In the genomic region with DNA sequence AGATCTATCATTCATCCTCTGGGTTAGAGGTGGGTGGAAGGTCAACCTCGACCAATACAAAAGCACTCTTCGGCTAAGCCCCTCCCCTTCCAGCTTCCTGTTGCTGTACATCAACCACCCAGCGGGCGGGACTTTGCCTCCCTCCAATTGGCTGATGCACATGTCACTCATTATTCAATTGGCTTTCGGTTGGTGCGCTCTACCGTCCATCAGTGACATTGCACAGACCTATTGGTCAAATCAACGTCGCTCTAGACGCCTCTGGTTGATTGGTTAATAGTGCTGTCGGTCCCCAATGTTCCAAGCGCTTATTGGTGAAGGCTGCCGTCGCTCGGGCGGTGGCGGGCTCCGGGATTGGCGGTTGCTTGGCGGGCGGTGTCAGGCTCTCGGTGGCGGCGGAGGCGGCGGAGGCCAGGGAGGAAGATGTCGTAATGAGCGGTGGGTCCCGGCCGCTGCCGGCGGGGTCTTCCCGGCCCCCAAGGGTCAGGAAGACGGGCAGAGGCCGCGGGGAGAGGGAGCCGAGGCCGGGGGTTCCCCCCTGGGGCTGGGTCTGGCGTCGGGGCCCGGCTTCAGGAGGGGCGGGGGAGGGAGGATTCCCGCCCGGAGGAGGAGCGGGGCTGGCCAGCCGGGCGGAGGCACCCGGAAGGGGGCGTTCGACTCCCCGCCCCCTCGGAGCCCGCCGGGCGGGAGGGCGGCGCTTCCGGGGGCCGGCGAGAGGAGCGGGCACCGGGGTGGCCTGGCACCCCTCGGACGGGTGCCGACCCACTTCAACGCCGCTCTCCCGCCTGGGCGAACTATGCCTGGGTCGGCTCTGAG, we compare ENCODE assay signal across 8 cellular contexts. TPM values are rescaled to one million over a fixed set of nuclear protein-coding genes. Genes with fewer than 3 reads are reported as not detected.
DNase-seq lines count a peak whose midpoint lies in the region; ATAC-seq and TF ChIP-seq lines count a peak whose summit lies in the region.

A gene (plus strand): TSS at position 381 of the 816 bp plus-strand sequence. CDS start 51 bp downstream, at position 432.

- POLR2A ChIA-PET in activated CD4-positive, alpha-beta memory T cell treated with anti-CD3 and anti-CD28 coated beads for 36 hours (lab: Charles Lee), result interaction anchor here (0.8 to 2.0 kb wide), 23 partner anchors 9 to 247 kb away, joined by 3 to 15 read pairs (median 4); a partner anchor contains a TSS

- peak within 1 kb of the TSS; percentile 87 for H3K27ac Mint-ChIP-seq in activated CD4-positive, alpha-beta memory T cell treated with anti-CD3 and anti-CD28 coated beads for 36 hours

- peak within 1 kb of the TSS; percentile 89 to 94 for H3K27ac ChIP-seq in liver (ENCODE audit: low read depth in 1 of 2, low read length in 2 of 2)

- H3K4me3 ChIP-seq in liver (ENCODE audit: low read depth in 1 of 3, low read length in 3 of 3), result peak within 1 kb of the TSS; percentile 78 to 87 (median 86)

- intact Hi-C loops in activated CD4-positive, alpha-beta memory T cell treated with anti-CD3 and anti-CD28 coated beads for 36 hours (cut with micrococcal nuclease), result loop anchor here (1.0 to 5.0 kb wide), 7 partner anchors 45 to 247 kb away; a partner anchor contains a TSS

- peaks cover 8% of the 10 kb centered on the region for H3K36me3 Mint-ChIP-seq in activated CD4-positive, alpha-beta memory T cell treated with anti-CD3 and anti-CD28 coated beads for 36 hours

- peak; percentile 100 for DNase-seq in CD1c-positive myeloid dendritic cell (ENCODE audit: extremely low spot score)
- peak; percentile 100 for DNase-seq in NCI-H82 treated with DMSO at 0.1 percent for 48 hours (lab: John Stamatoyannopoulos, UW; ENCODE audit: unreplicated experiment)
- peak; percentile 100 for DNase-seq in activated CD4-positive, alpha-beta memory T cell treated with anti-CD3 and anti-CD28 coated beads for 36 hours
- peak; percentile 100 for DNase-seq in dermis microvascular lymphatic vessel endothelial cell (ENCODE audit: low read depth in 2 of 2)
- peak; percentile 100 for DNase-seq in stimulated activated CD4-positive, alpha-beta T cell treated with anti-CD3 and anti-CD28 coated beads, Interleukin-4, amount 100 ng/mL, for 24 hours

- WGBS in liver, result under 1% methylated on average over 70 of the region's 70 CpGs

- H3K36me3 ChIP-seq in liver (ENCODE audit: control insufficient read depth in 4 of 4, insufficient read depth in 3 of 4, low read depth in 1 of 4, low read length in 3 of 4), result no peaks in the 10 kb centered on the region

- H3K9ac ChIP-seq in liver (ENCODE audit: low read depth in 1 of 2, low read length in 2 of 2), result peak within 1 kb of the TSS; percentile 90 to 97

- peak; percentile 6 for TF ChIP-seq CTCF in liver (IDR thresholded peaks at IDR 0.05; ENCODE audit: low read depth, low read length, missing input control)

- peaks cover 3 to 24% (median 13%) of the 10 kb centered on the region in 4 donors for H3K4me1 ChIP-seq in liver (ENCODE audit: control insufficient read depth in 4 of 4, insufficient read depth in 4 of 4, low read length in 3 of 4)

- TF ChIP-seq RAD21 in liver (IDR thresholded peaks at IDR 0.05), result no peak

- no peaks in the 10 kb centered on the region for H3K9me3 Mint-ChIP-seq in activated CD4-positive, alpha-beta memory T cell treated with anti-CD3 and anti-CD28 coated beads for 36 hours

- no peaks in the 10 kb centered on the region for H3K27me3 ChIP-seq in liver (ENCODE audit: control insufficient read depth in 4 of 4, insufficient read depth in 4 of 4, low read length in 3 of 4)

- H3K4me1 Mint-ChIP-seq in activated CD4-positive, alpha-beta memory T cell treated with anti-CD3 and anti-CD28 coated beads for 36 hours (ENCODE audit: low read depth), result peaks cover 34% of the 10 kb centered on the region

- ATAC-seq in GM19438 (IDR thresholded peaks at IDR 0.05; ENCODE audit: low read depth, unreplicated experiment) (peak; percentile 90), HG03575 (IDR thresholded peaks at IDR 0.05; ENCODE audit: extremely low read depth, insufficient number of reproducible peaks, low FRiP score, unreplicated experiment) (peak; percentile 80)

- H3K27me3 Mint-ChIP-seq in activated CD4-positive, alpha-beta memory T cell treated with anti-CD3 and anti-CD28 coated beads for 36 hours, result no peaks in the 10 kb centered on the region

- CTCF ChIA-PET in activated CD4-positive, alpha-beta memory T cell treated with anti-CD3 and anti-CD28 coated beads for 36 hours (lab: Charles Lee), result interaction anchor here (0.6 to 15.7 kb wide), 12 partner anchors 51 to 164 kb away, joined by 3 to 672 read pairs (median 6); a partner anchor contains a TSS

- H3K4me3 Mint-ChIP-seq in activated CD4-positive, alpha-beta memory T cell treated with anti-CD3 and anti-CD28 coated beads for 36 hours, result peak within 1 kb of the TSS; percentile 95

- no peaks in the 10 kb centered on the region for H3K9me3 ChIP-seq in liver (ENCODE audit: control insufficient read depth in 4 of 4, low read length in 3 of 4)

TF ChIP-seq in liver, 16 proteins besides CTCF, POLR2A, EP300 and RAD21:
- peak; percentile 81 to 90 for TF ChIP-seq RXRA (IDR thresholded peaks at IDR 0.05)
- no peak for TF ChIP-seq EGR1 (IDR thresholded peaks at IDR 0.05; ENCODE audit: low read depth in 2 of 2)
- TF ChIP-seq GABPA (IDR thresholded peaks at IDR 0.05 in 1 of 2, conservative IDR thresholded peaks at IDR 0.05 in 1 of 2), result peak; percentile 94 to 96
- TF ChIP-seq FOXA2 (IDR thresholded peaks at IDR 0.05), result no peak
- TF ChIP-seq, protein P1, sequence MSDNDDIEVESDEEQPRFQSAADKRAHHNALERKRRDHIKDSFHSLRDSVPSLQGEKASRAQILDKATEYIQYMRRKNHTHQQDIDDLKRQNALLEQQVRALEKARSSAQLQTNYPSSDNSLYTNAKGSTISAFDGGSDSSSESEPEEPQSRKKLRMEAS (IDR thresholded peaks at IDR 0.05), result no peak
- TF ChIP-seq, protein P2, sequence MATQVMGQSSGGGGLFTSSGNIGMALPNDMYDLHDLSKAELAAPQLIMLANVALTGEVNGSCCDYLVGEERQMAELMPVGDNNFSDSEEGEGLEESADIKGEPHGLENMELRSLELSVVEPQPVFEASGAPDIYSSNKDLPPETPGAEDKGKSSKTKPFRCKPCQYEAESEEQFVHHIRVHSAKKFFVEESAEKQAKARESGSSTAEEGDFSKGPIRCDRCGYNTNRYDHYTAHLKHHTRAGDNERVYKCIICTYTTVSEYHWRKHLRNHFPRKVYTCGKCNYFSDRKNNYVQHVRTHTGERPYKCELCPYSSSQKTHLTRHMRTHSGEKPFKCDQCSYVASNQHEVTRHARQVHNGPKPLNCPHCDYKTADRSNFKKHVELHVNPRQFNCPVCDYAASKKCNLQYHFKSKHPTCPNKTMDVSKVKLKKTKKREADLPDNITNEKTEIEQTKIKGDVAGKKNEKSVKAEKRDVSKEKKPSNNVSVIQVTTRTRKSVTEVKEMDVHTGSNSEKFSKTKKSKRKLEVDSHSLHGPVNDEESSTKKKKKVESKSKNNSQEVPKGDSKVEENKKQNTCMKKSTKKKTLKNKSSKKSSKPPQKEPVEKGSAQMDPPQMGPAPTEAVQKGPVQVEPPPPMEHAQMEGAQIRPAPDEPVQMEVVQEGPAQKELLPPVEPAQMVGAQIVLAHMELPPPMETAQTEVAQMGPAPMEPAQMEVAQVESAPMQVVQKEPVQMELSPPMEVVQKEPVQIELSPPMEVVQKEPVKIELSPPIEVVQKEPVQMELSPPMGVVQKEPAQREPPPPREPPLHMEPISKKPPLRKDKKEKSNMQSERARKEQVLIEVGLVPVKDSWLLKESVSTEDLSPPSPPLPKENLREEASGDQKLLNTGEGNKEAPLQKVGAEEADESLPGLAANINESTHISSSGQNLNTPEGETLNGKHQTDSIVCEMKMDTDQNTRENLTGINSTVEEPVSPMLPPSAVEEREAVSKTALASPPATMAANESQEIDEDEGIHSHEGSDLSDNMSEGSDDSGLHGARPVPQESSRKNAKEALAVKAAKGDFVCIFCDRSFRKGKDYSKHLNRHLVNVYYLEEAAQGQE (IDR thresholded peaks at IDR 0.05), result no peak
- TF ChIP-seq YY1 (IDR thresholded peaks at IDR 0.05), result no peak
- TF ChIP-seq NR2F2 (IDR thresholded peaks at IDR 0.05), result peak; percentile 100
- TF ChIP-seq SP1 (IDR thresholded peaks at IDR 0.05), result peak; percentile 100
- no peak for TF ChIP-seq HNF4G (IDR thresholded peaks at IDR 0.05)
- TF ChIP-seq, protein P3, sequence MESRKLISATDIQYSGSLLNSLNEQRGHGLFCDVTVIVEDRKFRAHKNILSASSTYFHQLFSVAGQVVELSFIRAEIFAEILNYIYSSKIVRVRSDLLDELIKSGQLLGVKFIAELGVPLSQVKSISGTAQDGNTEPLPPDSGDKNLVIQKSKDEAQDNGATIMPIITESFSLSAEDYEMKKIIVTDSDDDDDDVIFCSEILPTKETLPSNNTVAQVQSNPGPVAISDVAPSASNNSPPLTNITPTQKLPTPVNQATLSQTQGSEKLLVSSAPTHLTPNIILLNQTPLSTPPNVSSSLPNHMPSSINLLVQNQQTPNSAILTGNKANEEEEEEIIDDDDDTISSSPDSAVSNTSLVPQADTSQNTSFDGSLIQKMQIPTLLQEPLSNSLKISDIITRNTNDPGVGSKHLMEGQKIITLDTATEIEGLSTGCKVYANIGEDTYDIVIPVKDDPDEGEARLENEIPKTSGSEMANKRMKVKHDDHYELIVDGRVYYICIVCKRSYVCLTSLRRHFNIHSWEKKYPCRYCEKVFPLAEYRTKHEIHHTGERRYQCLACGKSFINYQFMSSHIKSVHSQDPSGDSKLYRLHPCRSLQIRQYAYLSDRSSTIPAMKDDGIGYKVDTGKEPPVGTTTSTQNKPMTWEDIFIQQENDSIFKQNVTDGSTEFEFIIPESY (IDR thresholded peaks at IDR 0.05), result peak; percentile 95
- TF ChIP-seq HNF4A (conservative IDR thresholded peaks at IDR 0.05), result no peak
- no peak for TF ChIP-seq JUND (IDR thresholded peaks at IDR 0.05)
- TF ChIP-seq TAF1 (conservative IDR thresholded peaks at IDR 0.05), result no peak
- TF ChIP-seq, protein P4, sequence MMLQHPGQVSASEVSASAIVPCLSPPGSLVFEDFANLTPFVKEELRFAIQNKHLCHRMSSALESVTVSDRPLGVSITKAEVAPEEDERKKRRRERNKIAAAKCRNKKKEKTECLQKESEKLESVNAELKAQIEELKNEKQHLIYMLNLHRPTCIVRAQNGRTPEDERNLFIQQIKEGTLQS (IDR thresholded peaks at IDR 0.05), result no peak
- TF ChIP-seq FOXA1 (IDR thresholded peaks at IDR 0.05), result no peak

RNA-seq across cellular contexts. Expression of the gene that starts here (rescaled TPM):
- total RNA-seq in activated CD4-positive, alpha-beta memory T cell treated with anti-CD3 and anti-CD28 coated beads for 36 hours, result 10 to 100 TPM; 15.1 to 17.2 TPM
- 0.77 and 2.9 TPM in 2 replicates for total RNA-seq in dermis microvascular lymphatic vessel endothelial cell
- 1 to 10 TPM; 2.2 to 3.5 TPM for total RNA-seq in liver
- 1 to 10 TPM; 4.1 to 5.7 TPM for polyA plus RNA-seq in liver

Comparison
In these comparisons a context has a peak if more than half of its experiments do, and no peak if none do; other contexts are left out.
1. Peak in every context shown above with its lines: DNase-seq, ATAC-seq, H3K4me3 ChIP-seq and H3K27ac ChIP-seq.